Comparison of ENCODE assay signal across 8 cellular contexts in genomic region chr4:6640292-6641163, GRCh38. TPM values are rescaled to one million over a fixed set of nuclear protein-coding genes. Genes with fewer than 3 reads are reported as not detected.
DNase-seq lines count a peak whose midpoint lies in the region; ATAC-seq lines count a peak whose summit lies in the region.

Gene MRFAP1, plus strand, starts transcription at chr4:6640685. Its CDS starts 178 bp downstream, at chr4:6640863.

- peaks cover 29 to 36% of the 10 kb centered on the region in 2 donors for H3K4me1 Mint-ChIP-seq in effector memory CD8-positive, alpha-beta T cell (ENCODE audit: low read depth in 2 of 2)
- H3K4me1 Mint-ChIP-seq in memory B cell = peaks cover 22% of the 10 kb centered on the region

- no peaks in the 10 kb centered on the region for H3K27me3 Mint-ChIP-seq in effector memory CD8-positive, alpha-beta T cell
- H3K27me3 Mint-ChIP-seq in memory B cell = no peaks in the 10 kb centered on the region

- POLR2A ChIA-PET in activated CD8-positive, alpha-beta memory T cell treated with anti-CD3 and anti-CD28 coated beads for 36 hours (lab: Charles Lee) = interaction anchor here (0.7 to 4.8 kb wide), 11 partner anchors 15 to 428 kb away, joined by 3 to 51 read pairs (median 4); partner anchors contain the start of genes BLOC1S4, GRPEL1 and MAN2B2

- H3K4me3 Mint-ChIP-seq in effector memory CD8-positive, alpha-beta T cell = peak within 1 kb of the TSS; percentile 99 to 100
- peak within 1 kb of the TSS; percentile 98 for H3K4me3 Mint-ChIP-seq in memory B cell

- CTCF ChIA-PET in activated CD8-positive, alpha-beta memory T cell treated with anti-CD3 and anti-CD28 coated beads for 36 hours (lab: Charles Lee) = interaction anchor here (1.0 to 1.8 kb wide), 4 partner anchors 18 to 33 kb away, joined by 4 to 6 read pairs (median 4); a partner anchor contains a TSS

- ATAC-seq in GM21360 (IDR thresholded peaks at IDR 0.05; ENCODE audit: unreplicated experiment) (peak; percentile 74), memory B cell (ENCODE audit: low read depth) (peak; percentile 84)
- peak; percentile 83 for ATAC-seq in effector memory CD8-positive, alpha-beta T cell (replicated peaks)

- H3K36me3 Mint-ChIP-seq in effector memory CD8-positive, alpha-beta T cell (ENCODE audit: insufficient read depth) = peaks cover 38% of the 10 kb centered on the region
- H3K36me3 Mint-ChIP-seq in memory B cell = peaks cover 15% of the 10 kb centered on the region

- DNase-seq in COLO668 (lab: John Stamatoyannopoulos, UW; ENCODE audit: unreplicated experiment) = peak; percentile 98
- peak; percentile 93 for DNase-seq in HT1080 (ENCODE audit: low read depth)
- peak; percentile 94 to 98 for DNase-seq in NOMO-1 (lab: John Stamatoyannopoulos, UW; ENCODE audit: unreplicated experiment in 2 of 2)
- peak; percentile 93 to 95 (median 94) for DNase-seq in effector memory CD8-positive, alpha-beta T cell
- peak; percentile 88 to 90 for DNase-seq in memory B cell (ENCODE audit: low spot score in 2 of 2)
- peak; percentile 90 for DNase-seq in stimulated activated CD8-positive, alpha-beta memory T cell treated with anti-CD3 and anti-CD28 coated beads, Interleukin-12 subunit alpha, Interleukin-12 subunit beta, amount 100 ng/mL, for 1 hour (ENCODE audit: low read depth)

- H3K9me3 Mint-ChIP-seq in effector memory CD8-positive, alpha-beta T cell = no peaks in the 10 kb centered on the region
- H3K9me3 Mint-ChIP-seq in memory B cell = no peaks in the 10 kb centered on the region

- H3K27ac Mint-ChIP-seq in effector memory CD8-positive, alpha-beta T cell = peak within 1 kb of the TSS; percentile 99 to 100
- peak within 1 kb of the TSS; percentile 99 for H3K27ac Mint-ChIP-seq in memory B cell

RNA-seq across cellular contexts. Expression of gene MRFAP1, which starts in this region (rescaled TPM):
- 126 and 155 TPM in 2 replicates for total RNA-seq in HT1080 (2014; rRNA removed; shearing (Covaris generic))
- 374 and 385 TPM in 2 replicates for polyA plus RNA-seq in HT1080 (2015; cell fraction: cytosol; rRNA removed)
- polyA plus RNA-seq in HT1080 (2015; cell fraction: nucleus; rRNA removed) = 183 and 194 TPM in 2 replicates
- 100 to 1,000 TPM; 121 to 124 TPM for total RNA-seq in activated CD8-positive, alpha-beta memory T cell treated with anti-CD3 and anti-CD28 coated beads for 36 hours

Comparison
In these comparisons a context has a peak if more than half of its experiments do, and no peak if none do; other contexts are left out.
1. Peak in every context shown above with its lines: DNase-seq and ATAC-seq.